1 cellular context compared by ENCODE assay signal in genomic region chr3:150503402-150504099, GRCh38.
TF ChIP-seq lines count a peak whose summit lies in the region.

No MANE protein-coding gene starts in this region.

TF ChIP-seq in HepG2, 621 proteins besides CTCF, POLR2A, EP300 and RAD21:
- no peak for TF ChIP-seq ZNF709 (CRISPR knock-in tag; IDR thresholded peaks at IDR 0.05)
- TF ChIP-seq FOXC1 (CRISPR knock-in tag; IDR thresholded peaks at IDR 0.05; ENCODE audit: borderline replicate concordance) = no peak
- no peak for TF ChIP-seq MEIS1 (CRISPR knock-in tag; IDR thresholded peaks at IDR 0.05; ENCODE audit: borderline replicate concordance)
- TF ChIP-seq, protein P1, sequence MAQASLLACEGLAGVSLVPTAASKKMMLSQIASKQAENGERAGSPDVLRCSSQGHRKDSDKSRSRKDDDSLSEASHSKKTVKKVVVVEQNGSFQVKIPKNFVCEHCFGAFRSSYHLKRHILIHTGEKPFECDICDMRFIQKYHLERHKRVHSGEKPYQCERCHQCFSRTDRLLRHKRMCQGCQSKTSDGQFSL (CRISPR knock-in tag; IDR thresholded peaks at IDR 0.05) = no peak
- TF ChIP-seq KMT2A (CRISPR knock-in tag; IDR thresholded peaks at IDR 0.05) = no peak
- no peak for TF ChIP-seq ZNF839 (CRISPR knock-in tag; IDR thresholded peaks at IDR 0.05; ENCODE audit: borderline replicate concordance)
- TF ChIP-seq, protein P2, sequence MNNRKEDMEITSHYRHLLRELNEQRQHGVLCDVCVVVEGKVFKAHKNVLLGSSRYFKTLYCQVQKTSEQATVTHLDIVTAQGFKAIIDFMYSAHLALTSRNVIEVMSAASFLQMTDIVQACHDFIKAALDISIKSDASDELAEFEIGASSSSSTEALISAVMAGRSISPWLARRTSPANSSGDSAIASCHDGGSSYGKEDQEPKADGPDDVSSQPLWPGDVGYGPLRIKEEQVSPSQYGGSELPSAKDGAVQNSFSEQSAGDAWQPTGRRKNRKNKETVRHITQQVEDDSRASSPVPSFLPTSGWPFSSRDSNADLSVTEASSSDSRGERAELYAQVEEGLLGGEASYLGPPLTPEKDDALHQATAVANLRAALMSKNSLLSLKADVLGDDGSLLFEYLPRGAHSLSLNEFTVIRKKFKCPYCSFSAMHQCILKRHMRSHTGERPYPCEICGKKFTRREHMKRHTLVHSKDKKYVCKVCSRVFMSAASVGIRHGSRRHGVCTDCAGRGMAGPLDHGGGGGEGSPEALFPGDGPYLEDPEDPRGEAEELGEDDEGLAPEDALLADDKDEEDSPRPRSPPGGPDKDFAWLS (CRISPR knock-in tag; IDR thresholded peaks at IDR 0.05; ENCODE audit: borderline replicate concordance) = no peak
- TF ChIP-seq THAP9 (CRISPR knock-in tag; IDR thresholded peaks at IDR 0.05; ENCODE audit: borderline replicate concordance) = no peak
- TF ChIP-seq ZNF552 (CRISPR knock-in tag; IDR thresholded peaks at IDR 0.05; ENCODE audit: borderline replicate concordance) = no peak
- no peak for TF ChIP-seq NFIB (CRISPR knock-in tag; IDR thresholded peaks at IDR 0.05; ENCODE audit: borderline replicate concordance)
- TF ChIP-seq SAP130 (CRISPR knock-in tag; IDR thresholded peaks at IDR 0.05; ENCODE audit: low read depth) = no peak
- TF ChIP-seq KDM3A (CRISPR knock-in tag; IDR thresholded peaks at IDR 0.05; ENCODE audit: low read depth) = no peak
- no peak for TF ChIP-seq ATF6 (CRISPR knock-in tag; conservative IDR thresholded peaks at IDR 0.05)
- TF ChIP-seq, protein P3, sequence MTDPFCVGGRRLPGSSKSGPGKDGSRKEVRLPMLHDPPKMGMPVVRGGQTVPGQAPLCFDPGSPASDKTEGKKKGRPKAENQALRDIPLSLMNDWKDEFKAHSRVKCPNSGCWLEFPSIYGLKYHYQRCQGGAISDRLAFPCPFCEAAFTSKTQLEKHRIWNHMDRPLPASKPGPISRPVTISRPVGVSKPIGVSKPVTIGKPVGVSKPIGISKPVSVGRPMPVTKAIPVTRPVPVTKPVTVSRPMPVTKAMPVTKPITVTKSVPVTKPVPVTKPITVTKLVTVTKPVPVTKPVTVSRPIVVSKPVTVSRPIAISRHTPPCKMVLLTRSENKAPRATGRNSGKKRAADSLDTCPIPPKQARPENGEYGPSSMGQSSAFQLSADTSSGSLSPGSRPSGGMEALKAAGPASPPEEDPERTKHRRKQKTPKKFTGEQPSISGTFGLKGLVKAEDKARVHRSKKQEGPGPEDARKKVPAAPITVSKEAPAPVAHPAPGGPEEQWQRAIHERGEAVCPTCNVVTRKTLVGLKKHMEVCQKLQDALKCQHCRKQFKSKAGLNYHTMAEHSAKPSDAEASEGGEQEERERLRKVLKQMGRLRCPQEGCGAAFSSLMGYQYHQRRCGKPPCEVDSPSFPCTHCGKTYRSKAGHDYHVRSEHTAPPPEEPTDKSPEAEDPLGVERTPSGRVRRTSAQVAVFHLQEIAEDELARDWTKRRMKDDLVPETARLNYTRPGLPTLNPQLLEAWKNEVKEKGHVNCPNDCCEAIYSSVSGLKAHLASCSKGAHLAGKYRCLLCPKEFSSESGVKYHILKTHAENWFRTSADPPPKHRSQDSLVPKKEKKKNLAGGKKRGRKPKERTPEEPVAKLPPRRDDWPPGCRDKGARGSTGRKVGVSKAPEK (CRISPR knock-in tag; IDR thresholded peaks at IDR 0.05; ENCODE audit: borderline replicate concordance) = no peak
- TF ChIP-seq RFX3 (CRISPR knock-in tag; IDR thresholded peaks at IDR 0.05) = no peak
- TF ChIP-seq TERF1 (CRISPR knock-in tag; IDR thresholded peaks at IDR 0.05) = no peak
TF ChIP-seq in HepG2: peak in this region for 0.
